19 cellular contexts compared by ENCODE assay signal in the genomic region with DNA sequence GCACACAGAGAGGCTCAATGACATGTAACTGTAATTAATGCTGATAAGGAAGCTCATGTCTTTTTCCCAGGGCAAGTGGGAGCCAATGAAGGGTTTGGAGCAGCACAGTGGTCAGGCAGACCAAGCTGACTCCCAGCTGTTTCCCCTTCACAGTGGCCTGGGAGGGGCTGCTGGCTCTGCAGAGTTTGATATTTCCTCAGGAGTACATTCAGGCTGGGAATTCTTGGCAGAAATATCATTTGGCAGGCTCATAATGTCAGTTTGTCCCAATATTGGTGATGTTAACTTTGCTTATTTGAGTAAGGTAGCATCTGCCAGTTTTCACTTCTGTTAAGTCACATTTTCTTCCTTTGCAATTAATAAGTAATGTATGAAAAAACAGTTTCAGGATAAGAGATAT.
DNase-seq lines count a peak whose midpoint lies in the region; ATAC-seq, FAIRE-seq and TF ChIP-seq lines count a peak whose summit lies in the region.
"Had no signal": no experiment of that assay in that cellular context is flagged by ENCODE, and none has a peak within 500 bp of the region (broad histone marks: within the 10 kb centered on the region; RNA-seq: fewer than 3 reads in every experiment).

No MANE protein-coding gene starts in this region.

- H3K27ac ChIP-seq in A549 (peak overlapping the region in 1 of 2 experiments; percentile 11; a peak in 1 of 6 replicates), VCaP (0 out of 2 replicates have a peak overlapping the region, but pooled peaks have one; percentile 5)
- H3K27ac ChIP-seq: HL-60 had no signal

- intact Hi-C loops in left ventricle myocardium superior (cut with micrococcal nuclease), result no loop called here
- intact Hi-C loops in posterior vena cava (cut with DNase I), result no loop called here

- TF ChIP-seq RAD21 in A549 (conservative IDR thresholded peaks at IDR 0.05 in 1 of 2, IDR thresholded peaks at IDR 0.05 in 1 of 2), result no peak

- H3K4me1 ChIP-seq in A549, result 0 out of 3 replicates have a peak, but pooled peaks cover 11% of the 10 kb centered on the region

- TF ChIP-seq EP300 in A549 (IDR thresholded peaks at IDR 0.05), result no peak

- TF ChIP-seq POLR2A in A549 (IDR thresholded peaks at IDR 0.05; ENCODE audit: low read length), result no peak

- TF ChIP-seq CTCF in A549 (IDR thresholded peaks at IDR 0.05) (no peak), VCaP (conservative IDR thresholded peaks at IDR 0.05) (no peak)

- H3K9me3 ChIP-seq in A549, result no peaks in the 10 kb centered on the region
- H3K9me3 ChIP-seq: BE2C had no signal

- no peak for ATAC-seq in A549
- peak; percentile 98 for ATAC-seq in left ventricle myocardium superior
- no peak for ATAC-seq in HG02588 (IDR thresholded peaks at IDR 0.05; ENCODE audit: unreplicated experiment)
- ATAC-seq: CD8-positive, alpha-beta T cell; K562 had no signal

- DNase-seq in A549 (ENCODE audit: low read depth in 1 of 2, low spot score in 1 of 2) (no peak), left ventricle myocardium superior (peak; percentile 74), posterior vena cava (ENCODE audit: low spot score) (peak; percentile 82), AG08396 (ENCODE audit: low spot score) (no peak), activated gamma-delta T cell treated with Interleukin-2 at 50 U/mL for 16 hours (no peak), NCI-H1048 (lab: John Stamatoyannopoulos, UW) (no peak)
- DNase-seq: BE2C; CD8-positive, alpha-beta T cell; GDM1; GOT3; NCI-H146; NCI-H345; NCI-H69 had no signal

- no peak for FAIRE-seq in A549 (lab: Jason Lieb, UNC)
- FAIRE-seq: D721Med, GM12892, K562 had no signal

- peak overlapping the region; percentile 35; the same call in 2 of the 3 replicates for H3K4me2 ChIP-seq in A549

- H3K4me3 ChIP-seq in A549, result no peak overlapping the region
- H3K4me3 ChIP-seq: K562 had no signal

- POLR2A ChIA-PET in A549 (lab: Yijun Ruan, JAX), result no interaction called here

- CTCF ChIA-PET in A549 (lab: Yijun Ruan, JAX), result no interaction called here

TF ChIP-seq in A549, 52 proteins besides CTCF, POLR2A, EP300 and RAD21:
- TF ChIP-seq ZSCAN20 (CRISPR knock-in tag; IDR thresholded peaks at IDR 0.05) (no peak), HES2 (IDR thresholded peaks at IDR 0.05) (no peak), MAZ (IDR thresholded peaks at IDR 0.05; ENCODE audit: borderline replicate concordance, low read depth, low read length) (no peak), HOXB13 (CRISPR knock-in tag; IDR thresholded peaks at IDR 0.05; ENCODE audit: low read depth) (no peak), JUN (IDR thresholded peaks at IDR 0.05) (no peak), MAFK (IDR thresholded peaks at IDR 0.05; ENCODE audit: partially characterized antibody) (no peak), EHF (CRISPR knock-in tag; IDR thresholded peaks at IDR 0.05) (no peak), RFX5 (IDR thresholded peaks at IDR 0.05) (no peak), CHD2 (IDR thresholded peaks at IDR 0.05; ENCODE audit: low read length, partially characterized antibody) (no peak), FOSB (CRISPR knock-in tag; IDR thresholded peaks at IDR 0.05) (no peak), CHD4 (IDR thresholded peaks at IDR 0.05; ENCODE audit: borderline replicate concordance) (no peak)
- TF ChIP-seq, protein P1, sequence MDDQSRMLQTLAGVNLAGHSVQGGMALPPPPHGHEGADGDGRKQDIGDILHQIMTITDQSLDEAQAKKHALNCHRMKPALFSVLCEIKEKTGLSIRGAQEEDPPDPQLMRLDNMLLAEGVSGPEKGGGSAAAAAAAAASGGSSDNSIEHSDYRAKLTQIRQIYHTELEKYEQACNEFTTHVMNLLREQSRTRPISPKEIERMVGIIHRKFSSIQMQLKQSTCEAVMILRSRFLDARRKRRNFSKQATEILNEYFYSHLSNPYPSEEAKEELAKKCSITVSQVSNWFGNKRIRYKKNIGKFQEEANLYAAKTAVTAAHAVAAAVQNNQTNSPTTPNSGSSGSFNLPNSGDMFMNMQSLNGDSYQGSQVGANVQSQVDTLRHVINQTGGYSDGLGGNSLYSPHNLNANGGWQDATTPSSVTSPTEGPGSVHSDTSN (IDR thresholded peaks at IDR 0.05), result no peak
- TF ChIP-seq, protein P2, sequence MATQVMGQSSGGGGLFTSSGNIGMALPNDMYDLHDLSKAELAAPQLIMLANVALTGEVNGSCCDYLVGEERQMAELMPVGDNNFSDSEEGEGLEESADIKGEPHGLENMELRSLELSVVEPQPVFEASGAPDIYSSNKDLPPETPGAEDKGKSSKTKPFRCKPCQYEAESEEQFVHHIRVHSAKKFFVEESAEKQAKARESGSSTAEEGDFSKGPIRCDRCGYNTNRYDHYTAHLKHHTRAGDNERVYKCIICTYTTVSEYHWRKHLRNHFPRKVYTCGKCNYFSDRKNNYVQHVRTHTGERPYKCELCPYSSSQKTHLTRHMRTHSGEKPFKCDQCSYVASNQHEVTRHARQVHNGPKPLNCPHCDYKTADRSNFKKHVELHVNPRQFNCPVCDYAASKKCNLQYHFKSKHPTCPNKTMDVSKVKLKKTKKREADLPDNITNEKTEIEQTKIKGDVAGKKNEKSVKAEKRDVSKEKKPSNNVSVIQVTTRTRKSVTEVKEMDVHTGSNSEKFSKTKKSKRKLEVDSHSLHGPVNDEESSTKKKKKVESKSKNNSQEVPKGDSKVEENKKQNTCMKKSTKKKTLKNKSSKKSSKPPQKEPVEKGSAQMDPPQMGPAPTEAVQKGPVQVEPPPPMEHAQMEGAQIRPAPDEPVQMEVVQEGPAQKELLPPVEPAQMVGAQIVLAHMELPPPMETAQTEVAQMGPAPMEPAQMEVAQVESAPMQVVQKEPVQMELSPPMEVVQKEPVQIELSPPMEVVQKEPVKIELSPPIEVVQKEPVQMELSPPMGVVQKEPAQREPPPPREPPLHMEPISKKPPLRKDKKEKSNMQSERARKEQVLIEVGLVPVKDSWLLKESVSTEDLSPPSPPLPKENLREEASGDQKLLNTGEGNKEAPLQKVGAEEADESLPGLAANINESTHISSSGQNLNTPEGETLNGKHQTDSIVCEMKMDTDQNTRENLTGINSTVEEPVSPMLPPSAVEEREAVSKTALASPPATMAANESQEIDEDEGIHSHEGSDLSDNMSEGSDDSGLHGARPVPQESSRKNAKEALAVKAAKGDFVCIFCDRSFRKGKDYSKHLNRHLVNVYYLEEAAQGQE (IDR thresholded peaks at IDR 0.05), result no peak
TF ChIP-seq in A549: peak in this region for 0.

Comparison
In these comparisons a context has a peak if more than half of its experiments do, and no peak if none do; other contexts are left out.
1. DNase-seq: peak in left ventricle myocardium superior (single experiment) and posterior vena cava (single experiment); none in A549 (0 of 2), AG08396 (single experiment), activated gamma-delta T cell treated with Interleukin-2 at 50 U/mL for 16 hours (single experiment) and NCI-H1048 (single experiment).